ENCODE assay signal across 8 cellular contexts in genomic region chr2:174337337-174338154, GRCh38. TPM values are rescaled to one million over a fixed set of nuclear protein-coding genes. Genes with fewer than 3 reads are reported as not detected.
DNase-seq lines count a peak whose midpoint lies in the region; ATAC-seq and TF ChIP-seq lines count a peak whose summit lies in the region.

No MANE protein-coding gene starts in this region.

- H4K91ac ChIP-seq in mesenchymal stem cell (ENCODE audit: low read length) = no peak overlapping the region

- H2BK120ac ChIP-seq in mesenchymal stem cell (ENCODE audit: low read depth, low read length) = no peak overlapping the region

- no peaks in the 10 kb centered on the region for H3K36me3 ChIP-seq in A673 (ENCODE audit: insufficient read depth, low read length, poor library complexity, severe bottlenecking)
- no peaks in the 10 kb centered on the region for H3K36me3 ChIP-seq in mesenchymal stem cell (ENCODE audit: control insufficient read depth in 1 of 2, insufficient read depth in 2 of 2, low read depth in 1 of 2, low read length in 2 of 2)

- no peak overlapping the region for H3K14ac ChIP-seq in mesenchymal stem cell (ENCODE audit: low read length in 2 of 2)

- intact Hi-C loops in A673 (cut with micrococcal nuclease; ENCODE audit: unreplicated experiment) = no loop called here

- H3K9me3 ChIP-seq in A673 (ENCODE audit: low read depth, low read length, poor library complexity, severe bottlenecking) (no peaks in the 10 kb centered on the region), mesenchymal stem cell (ENCODE audit: control insufficient read depth, low read length) (no peaks in the 10 kb centered on the region)

- no peak for ATAC-seq in HG03439 (IDR thresholded peaks at IDR 0.05; ENCODE audit: unreplicated experiment)

- no peaks in the 10 kb centered on the region for H3K79me1 ChIP-seq in mesenchymal stem cell (replicated peaks; ENCODE audit: low read length, poor library complexity, severe bottlenecking)

- H3K27me3 ChIP-seq in A673 (replicated peaks; ENCODE audit: insufficient read depth, low read depth, low read length, poor library complexity) = peaks cover 93% of the 10 kb centered on the region
- H3K27me3 ChIP-seq in mesenchymal stem cell (ENCODE audit: control insufficient read depth in 1 of 2, insufficient read depth in 1 of 2, low read length in 2 of 2) = peaks cover 85 to 95% of the 10 kb centered on the region in 2 experiments

- TF ChIP-seq POLR2A in NB4 (IDR thresholded peaks at IDR 0.05; ENCODE audit: extremely low read depth, insufficient read length) = no peak

- TF ChIP-seq CTCF in A673 (conservative IDR thresholded peaks at IDR 0.05; ENCODE audit: low read depth, low read length) = no peak
- no peak for TF ChIP-seq CTCF in NB4 (IDR thresholded peaks at IDR 0.05; ENCODE audit: low read depth, low read length)

- peak; percentile 47 for DNase-seq in A673 (ENCODE audit: low spot score)
- peak; percentile 41 for DNase-seq in GM04504 (ENCODE audit: low read depth)
- peak; percentile 74 for DNase-seq in NB4 (ENCODE audit: low read depth)
- peak; percentile 67 for DNase-seq in astrocyte of the hippocampus (ENCODE audit: low read depth, low spot score)
- peak; percentile 50 for DNase-seq in mesenchymal stem cell
- DNase-seq in caudate nucleus (lab: John Stamatoyannopoulos, UW) = no peak
- no peak for DNase-seq in SK-N-DZ (ENCODE audit: low spot score)

- H3K27ac ChIP-seq in A673 (ENCODE audit: low read depth, low read length, poor library complexity, severe bottlenecking) = no peak overlapping the region
- H3K27ac ChIP-seq in mesenchymal stem cell (ENCODE audit: low read length, poor library complexity, severe bottlenecking) = no peak overlapping the region
- H3K27ac ChIP-seq in caudate nucleus (ENCODE audit: low read depth, low read length) = no peak overlapping the region

- H2BK12ac ChIP-seq in mesenchymal stem cell (ENCODE audit: low read length in 2 of 2) = no peak overlapping the region

- no peak overlapping the region for H2BK5ac ChIP-seq in mesenchymal stem cell (ENCODE audit: low read depth, low read length, poor library complexity, severe bottlenecking)

- H2AFZ ChIP-seq in mesenchymal stem cell (ENCODE audit: low read depth, low read length) = no peak overlapping the region

- no TSS peak for BruUV-seq in A673 (replicated peaks; lab: Mats Ljungman, UMichigan)

- H2BK15ac ChIP-seq in mesenchymal stem cell (ENCODE audit: low read depth, poor library complexity, severe bottlenecking) = no peak overlapping the region

- H3K4me1 ChIP-seq in A673 (ENCODE audit: insufficient read depth, low read length, poor library complexity, severe bottlenecking) (peaks cover 33% of the 10 kb centered on the region), mesenchymal stem cell (ENCODE audit: control insufficient read depth, insufficient read depth, low read depth, low read length) (peaks cover 61% of the 10 kb centered on the region)

- no peak overlapping the region for H3K4ac ChIP-seq in mesenchymal stem cell (ENCODE audit: low read depth in 1 of 2, low read length in 2 of 2)

- WGBS in mesenchymal stem cell = 2% methylated on average over 61 of the region's 74 CpGs

- H2AK5ac ChIP-seq in mesenchymal stem cell (ENCODE audit: low read length, severe bottlenecking) = no peak overlapping the region

- H3K4me3 ChIP-seq in A673 (ENCODE audit: low read depth, low read length, poor library complexity, severe bottlenecking) (peak overlapping the region; percentile 48), NB4 (ENCODE audit: low read depth, low read length) (peak overlapping the region; percentile 44), mesenchymal stem cell (ENCODE audit: insufficient read depth in 1 of 2, low read depth in 1 of 2, low read length in 2 of 2) (peak overlapping the region; percentile 9 to 80)

- POLR2A ChIA-PET in A673 (lab: Charles Lee; ENCODE audit: low non-redundant PET) = no interaction called here

- H4K8ac ChIP-seq in mesenchymal stem cell (ENCODE audit: low read length) = no peak overlapping the region

- peak overlapping the region; percentile 81 for H3K4me2 ChIP-seq in mesenchymal stem cell (ENCODE audit: low read length, poor library complexity, severe bottlenecking)

- peak overlapping the region; percentile 37 for H3K9ac ChIP-seq in mesenchymal stem cell (ENCODE audit: low read length)

- CTCF ChIA-PET in A673 (lab: Charles Lee) = interaction anchor here (0.6 to 1.2 kb wide), 3 partner anchors 723 to 1021 kb away, joined by 3 to 4 read pairs (median 3); no protein-coding TSS in a partner anchor

- H3K23ac ChIP-seq in mesenchymal stem cell (ENCODE audit: low read length in 2 of 2) = no peak overlapping the region

- H3K18ac ChIP-seq in mesenchymal stem cell (ENCODE audit: low read depth in 1 of 2, low read length in 2 of 2) = no peak overlapping the region

RNA-seq across cellular contexts. Expression of gene SP9, which starts 2.8 kb away (rescaled TPM):
- total RNA-seq in A673 (2021) = 0.11 and 0.15 TPM in 2 replicates
- not detected for polyA plus RNA-seq in mesenchymal stem cell (2013, experiment 1 of 2)
- polyA plus RNA-seq in mesenchymal stem cell (2013, experiment 2 of 2) = not detected
- polyA plus RNA-seq in SK-N-DZ (2014; cell fraction: cytosol; rRNA removed) = 0.39 TPM in 1 of 2 replicates, not detected in the other
- 0.05 and 0.59 TPM in 2 replicates for polyA plus RNA-seq in SK-N-DZ (2014; cell fraction: nucleus; rRNA removed)

RNA-seq across cellular contexts. Expression of gene SCRN3, which starts 58.0 kb away (rescaled TPM):
- 27.4 and 28.6 TPM in 2 replicates for total RNA-seq in A673 (2021)
- polyA plus RNA-seq in mesenchymal stem cell (2013, experiment 1 of 2) = 16.9 TPM
- 16.7 TPM for polyA plus RNA-seq in mesenchymal stem cell (2013, experiment 2 of 2)
- 29.0 and 34.3 TPM in 2 replicates for polyA plus RNA-seq in SK-N-DZ (2014; cell fraction: cytosol; rRNA removed)
- polyA plus RNA-seq in SK-N-DZ (2014; cell fraction: nucleus; rRNA removed) = 16.7 and 24.7 TPM in 2 replicates

Comparison
In these comparisons a context has a peak if more than half of its experiments do, and no peak if none do; other contexts are left out.
1. DNase-seq: peak in A673 (single experiment), GM04504 (single experiment), NB4 (single experiment), astrocyte of the hippocampus (single experiment) and mesenchymal stem cell (single experiment); none in caudate nucleus (0 of 61) and SK-N-DZ (single experiment).
2. Peak in every context shown above with its lines, with median percentiles within 50 percentile points of each other: H3K4me3 ChIP-seq.